8 cellular contexts compared by ENCODE assay signal in genomic region chr16:30406911-30407793, GRCh38. TPM values are rescaled to one million over a fixed set of nuclear protein-coding genes. Genes with fewer than 3 reads are reported as not detected.
DNase-seq lines count a peak whose midpoint lies in the region; FAIRE-seq and TF ChIP-seq lines count a peak whose summit lies in the region.

Gene ZNF771 (plus strand): TSS chr16:30407606. CDS start chr16:30408054, 448 bp downstream.

- H4K20me1 ChIP-seq in OCI-LY7 (ENCODE audit: insufficient read depth, low read length) = no peaks in the 10 kb centered on the region

- no peaks in the 10 kb centered on the region for H3K9me3 Mint-ChIP-seq in Calu3 (ENCODE audit: low read depth, unreplicated experiment)

- WGBS in esophagus, 2 donors = 1% methylated on average over 64 to 74 of the region's 74 CpGs

- H3K4me1 ChIP-seq in OCI-LY7 (ENCODE audit: insufficient read depth, low read length, poor library complexity, severe bottlenecking) (peaks cover 28% of the 10 kb centered on the region), esophagus (ENCODE audit: control insufficient read depth in 2 of 2, insufficient read depth in 2 of 2, low read length in 1 of 2) (peaks cover 2 to 3% of the 10 kb centered on the region in 2 donors), muscle layer of colon (ENCODE audit: insufficient read depth, low read length) (peaks cover 25% of the 10 kb centered on the region)

- CTCF ChIA-PET in Calu3 (lab: Charles Lee) (interaction anchor here (0.5 to 1.7 kb wide), 9 partner anchors 11 to 517 kb away, joined by 3 to 13 read pairs (median 3); partner anchors contain the start of genes DCTPP1, TBC1D10B, TBX6 and ZNF48), OCI-LY7 (lab: Charles Lee; ENCODE audit: unreplicated experiment) (interaction anchor here (1.2 to 1.4 kb wide), 2 partner anchors 23 to 25 kb away, joined by 4 to 5 read pairs; partner anchors contain the start of genes DCTPP1 and SEPTIN1)

- peak within 1 kb of the TSS; percentile 56; the same call in 1 of the 2 replicates for H2AFZ ChIP-seq in OCI-LY7 (ENCODE audit: low read length)

- intact Hi-C loops in Calu3 (cut with micrococcal nuclease; ENCODE audit: unreplicated experiment) (no loop called here), OCI-LY7 (cut with micrococcal nuclease; ENCODE audit: unreplicated experiment) (loop anchor here (10.0 kb wide), 1 partner anchor 312 kb away; the partner anchor contains the start of genes TBX6 and YPEL3)

- no peak for FAIRE-seq in HTR-8/SVneo (lab: Jason Lieb, UNC)

- H3K36me3 ChIP-seq in OCI-LY7 (ENCODE audit: insufficient read depth, low read length) (peaks cover 19% of the 10 kb centered on the region; the same call in 1 of the 2 replicates), esophagus (ENCODE audit: control insufficient read depth in 2 of 2, insufficient read depth in 2 of 2, low read length in 1 of 2) (peaks cover 0 to 6% of the 10 kb centered on the region in 2 donors), muscle layer of colon (ENCODE audit: insufficient read depth, low read length) (peaks cover 8% of the 10 kb centered on the region)

- H3K9me3 ChIP-seq in OCI-LY7 (ENCODE audit: low read length) (no peaks in the 10 kb centered on the region), esophagus (ENCODE audit: control insufficient read depth in 2 of 2, insufficient read depth in 1 of 2, low read depth in 1 of 2, low read length in 1 of 2) (no peaks in the 10 kb centered on the region), muscle layer of colon (ENCODE audit: low read length) (no peaks in the 10 kb centered on the region)

- H3K9me2 ChIP-seq in OCI-LY7 (ENCODE audit: insufficient read depth, low read length) = no peaks in the 10 kb centered on the region

- peaks cover 48% of the 10 kb centered on the region for H3K36me3 Mint-ChIP-seq in Calu3 (ENCODE audit: insufficient read depth, unreplicated experiment)

- H3K4me3 ChIP-seq in OCI-LY7 (ENCODE audit: low read depth, low read length, poor library complexity, severe bottlenecking) (peak within 1 kb of the TSS; percentile 84), esophagus (ENCODE audit: low read depth in 1 of 2, low read length in 2 of 2) (peak within 1 kb of the TSS; percentile 57 to 68), muscle layer of colon (ENCODE audit: low read depth in 1 of 2, low read length in 2 of 2) (peak within 1 kb of the TSS; percentile 63 to 74)

- peak within 1 kb of the TSS; percentile 72 for H3K4me3 Mint-ChIP-seq in Calu3 (ENCODE audit: low read depth, unreplicated experiment)

- DNase-seq in Calu3 (peak; percentile 97), GM20000 (ENCODE audit: low spot score) (peak; percentile 96), HTR-8/SVneo (ENCODE audit: insufficient read length, low spot score) (peak; percentile 82), OCI-LY7 (ENCODE audit: low spot score) (peak; percentile 93)
- peak; percentile 91 for DNase-seq in activated T-cell treated with anti-CD3 and anti-CD28 coated beads, Interleukin-2, amount 50 U/mL, for 1 hour
- peak; percentile 77 to 83 for DNase-seq in stimulated activated CD8-positive, alpha-beta memory T cell treated with anti-CD3 and anti-CD28 coated beads, Interleukin-7, amount 100 ng/mL, for 1 hour (ENCODE audit: low read depth in 2 of 2)

- H3K79me2 ChIP-seq in OCI-LY7 (ENCODE audit: insufficient read depth, low read depth, low read length) = peaks cover 8% of the 10 kb centered on the region; the same call in 1 of the 2 replicates

- peak within 1 kb of the TSS; percentile 82 for H3K9ac ChIP-seq in muscle layer of colon (ENCODE audit: low read length)

- H3K27ac ChIP-seq in OCI-LY7 (ENCODE audit: low read depth, low read length, poor library complexity, severe bottlenecking) = peak within 1 kb of the TSS; percentile 82
- H3K27ac ChIP-seq in esophagus (ENCODE audit: low read depth in 2 of 2, low read length in 1 of 2) = peak within 1 kb of the TSS; percentile 89 to 90
- H3K27ac ChIP-seq in muscle layer of colon (ENCODE audit: low read depth, low read length) = peak within 1 kb of the TSS; percentile 89

- H3K4me1 Mint-ChIP-seq in Calu3 (ENCODE audit: low read depth, unreplicated experiment) = peaks cover 24% of the 10 kb centered on the region

- TSS peak; percentile 92 for BruUV-seq in Calu3 (replicated peaks; lab: Mats Ljungman, UMichigan)
- no TSS peak for BruUV-seq in OCI-LY7 (replicated peaks; lab: Mats Ljungman, UMichigan)

- H3K27me3 ChIP-seq in esophagus (ENCODE audit: control insufficient read depth in 1 of 2, insufficient read depth in 2 of 2, low read length in 2 of 2) (no peaks in the 10 kb centered on the region), muscle layer of colon (ENCODE audit: control insufficient read depth in 1 of 2, insufficient read depth in 2 of 2, low read length in 2 of 2) (no peaks in the 10 kb centered on the region)

- peak within 1 kb of the TSS; percentile 76 for H3K27ac Mint-ChIP-seq in Calu3 (ENCODE audit: unreplicated experiment)

- no peak for TF ChIP-seq CTCF in Calu3 (IDR thresholded peaks at IDR 0.05; ENCODE audit: unreplicated experiment)
- no peak for TF ChIP-seq CTCF in GM20000 (IDR thresholded peaks at IDR 0.05; ENCODE audit: extremely low read depth, missing control alignments)
- TF ChIP-seq CTCF in OCI-LY7 (conservative IDR thresholded peaks at IDR 0.05; ENCODE audit: low read length) = peak; percentile 49

- POLR2A ChIA-PET in OCI-LY7 (lab: Charles Lee) = interaction anchor here (0.6 to 5.0 kb wide), 13 partner anchors 11 to 314 kb away, joined by 3 to 19 read pairs (median 4); partner anchors contain the start of genes SEPTIN1, TBC1D10B and ZNF48

- H3K27me3 Mint-ChIP-seq in Calu3 (ENCODE audit: unreplicated experiment) = no peaks in the 10 kb centered on the region

- H3K4me2 ChIP-seq in OCI-LY7 (ENCODE audit: low read length) = peak within 1 kb of the TSS; percentile 86

RNA-seq across cellular contexts. Expression of gene ZNF771, which starts in this region (rescaled TPM):
- total RNA-seq in Calu3 (2022) (11.3 and 12.2 TPM in 2 replicates), OCI-LY7 (2022) (9.2 and 10.8 TPM in 2 replicates)
- 6.4 and 11.3 TPM in 2 replicates for total RNA-seq in OCI-LY7 (2014; rRNA removed; shearing (Covaris generic))
- polyA plus RNA-seq in esophagus = 1 to 10 TPM; 2.2 to 4.7 TPM

Comparison
In these comparisons a context has a peak if more than half of its experiments do, and no peak if none do; other contexts are left out.
1. Peak in every context shown above with its lines: DNase-seq, H3K4me3 ChIP-seq and H3K27ac ChIP-seq.